In the genomic region with DNA sequence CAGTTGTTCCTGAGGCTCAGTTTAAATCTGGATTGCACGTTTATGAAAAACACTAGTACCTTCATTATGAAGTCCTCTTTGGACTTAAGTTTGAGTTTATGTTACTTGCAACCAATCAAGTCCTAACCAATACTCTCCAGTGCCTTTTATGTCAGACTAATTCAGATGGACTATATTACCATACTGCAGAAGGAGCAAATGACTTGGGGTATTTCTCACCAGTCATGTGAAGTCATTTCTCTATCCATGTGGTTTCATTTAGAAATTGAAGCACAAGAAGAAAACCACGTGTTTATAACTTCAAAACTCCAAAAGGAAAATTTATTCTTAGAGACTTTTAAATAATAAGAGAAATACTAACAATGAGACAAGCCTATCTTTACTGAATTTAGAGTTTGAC, we compare ENCODE assay signal across 21 cellular contexts.
DNase-seq lines count a peak whose midpoint lies in the region; ATAC-seq, FAIRE-seq and TF ChIP-seq lines count a peak whose summit lies in the region.
"Had no signal": no experiment of that assay in that cellular context is flagged by ENCODE, and none has a peak within 500 bp of the region (broad histone marks: within the 10 kb centered on the region; RNA-seq: fewer than 3 reads in every experiment).

No MANE protein-coding gene starts in this region.

- no peaks in the 10 kb centered on the region for H3K4me1 Mint-ChIP-seq in glutamatergic neuron (ENCODE audit: low read depth, unreplicated experiment)

- DNase-seq in HepG2 (ENCODE audit: low spot score) (no peak), right lobe of liver (no peak), LHCN-M2 (ENCODE audit: low read depth) (peak; percentile 15), fibroblast of mammary gland (ENCODE audit: low read depth) (peak; percentile 44), glutamatergic neuron (no peak), NCI-H526 (lab: John Stamatoyannopoulos, UW) (no peak), posterior vena cava (ENCODE audit: low spot score) (no peak), DMS 273 (lab: John Stamatoyannopoulos, UW; ENCODE audit: unreplicated experiment) (no peak)
- DNase-seq: AML-193; CD4-positive, alpha-beta T cell; DMS79 treated with DMSO at 0.1 percent for 48 hours; GF-D8; HCEC 1CT; KBM-7; NCI-H1092; NCI-H1694; NCI-H748 treated with DMSO at 0.1 percent for 48 hours; SHP77 treated with DMSO at 0.1 percent for 48 hours had no signal

- in situ Hi-C loops in HepG2 (cut with HindIII; ENCODE audit: extremely low pct_ligation_motif_present, low pct_unique_long_range_greater_than_20kb), result no loop called here

- no TSS peak for BruUV-seq in HepG2 (replicated peaks; lab: Mats Ljungman, UMichigan)

- H3K9me3 Mint-ChIP-seq in glutamatergic neuron (ENCODE audit: unreplicated experiment), result no peaks in the 10 kb centered on the region
- H3K9me3 Mint-ChIP-seq: CD4-positive, alpha-beta T cell had no signal

- no peak overlapping the region for H3K4me2 ChIP-seq in HepG2 (ENCODE audit: low read depth, low read length)

- H3K27ac ChIP-seq in HepG2 (ENCODE audit: extremely low read length, insufficient read depth, low read length) (no peak overlapping the region), right lobe of liver (no peak overlapping the region)
- H3K27ac ChIP-seq: 22Rv1, HL-60 had no signal

- no peaks in the 10 kb centered on the region for H3K27me3 ChIP-seq in HepG2 (ENCODE audit: control insufficient read depth in 1 of 2, insufficient read depth in 2 of 2, low read length in 2 of 2)
- H3K27me3 ChIP-seq in right lobe of liver, result no peaks in the 10 kb centered on the region

- TF ChIP-seq POLR2A in HepG2 (IDR thresholded peaks at IDR 0.05; ENCODE audit: insufficient read depth in 1 of 2, low read depth in 2 of 2, low read length in 2 of 2) (no peak), right lobe of liver (IDR thresholded peaks at IDR 0.05) (no peak)

- no peaks in the 10 kb centered on the region for H3K9me3 ChIP-seq in HepG2 (ENCODE audit: low read length)
- H3K9me3 ChIP-seq in right lobe of liver, result no peaks in the 10 kb centered on the region

- TF ChIP-seq CTCF in HepG2 (CRISPR knock-in tag; IDR thresholded peaks at IDR 0.05) (no peak), right lobe of liver (IDR thresholded peaks at IDR 0.05) (no peak), fibroblast of mammary gland (conservative IDR thresholded peaks at IDR 0.05; ENCODE audit: control insufficient read depth, insufficient read depth, low read depth, low read length) (no peak), glutamatergic neuron (IDR thresholded peaks at IDR 0.05; ENCODE audit: partially characterized antibody, unreplicated experiment) (no peak)

- no peak for FAIRE-seq in HepG2 (lab: Jason Lieb, UNC)
- FAIRE-seq: RCC 7860 had no signal

- H3K36me3 ChIP-seq in HepG2 (replicated peaks in 1 of 2; ENCODE audit: control insufficient read depth in 1 of 2, insufficient read depth in 2 of 2, low read length in 2 of 2) (no peaks in the 10 kb centered on the region), right lobe of liver (no peaks in the 10 kb centered on the region)

- intact Hi-C loops in HepG2 (cut with micrococcal nuclease; ENCODE audit: unreplicated experiment) (no loop called here), right lobe of liver (cut with DNase I) (no loop called here), posterior vena cava (cut with DNase I) (no loop called here)

- no peaks in the 10 kb centered on the region for H3K79me2 ChIP-seq in HepG2 (ENCODE audit: insufficient read depth, low read length)

- WGBS in HepG2 (ENCODE audit: low lambda C conversion rate), result 68% methylated on average over 2 of the region's 2 CpGs
- WGBS in right lobe of liver (ENCODE audit: insufficient coverage, low coverage, low lambda C conversion rate, missing lambda C conversion rate), result 20% methylated on average over 2 of the region's 2 CpGs

- no peak overlapping the region for H3K27ac Mint-ChIP-seq in glutamatergic neuron (ENCODE audit: unreplicated experiment)
- H3K27ac Mint-ChIP-seq: CD4-positive, alpha-beta T cell had no signal

- CTCF ChIA-PET in HepG2 (lab: Yijun Ruan, JAX; ENCODE audit: low intra/inter-chr PET ratio, low total read pairs), result no interaction called here

- POLR2A ChIA-PET in HepG2 (lab: Yijun Ruan, JAX), result no interaction called here

- no peak for TF ChIP-seq RAD21 in HepG2 (CRISPR knock-in tag; IDR thresholded peaks at IDR 0.05)

- no peaks in the 10 kb centered on the region for H3K36me3 Mint-ChIP-seq in glutamatergic neuron (ENCODE audit: unreplicated experiment)

- no peaks in the 10 kb centered on the region for H3K27me3 Mint-ChIP-seq in glutamatergic neuron (ENCODE audit: unreplicated experiment)
- H3K27me3 Mint-ChIP-seq: CD4-positive, alpha-beta T cell had no signal

- H3K9ac ChIP-seq in HepG2 (ENCODE audit: insufficient read depth, low read depth, low read length), result no peak overlapping the region

- H3K4me3 ChIP-seq in HepG2 (replicated peaks in 1 of 3; ENCODE audit: insufficient read depth in 1 of 3, low read depth in 2 of 3, low read length in 3 of 3) (no peak overlapping the region), right lobe of liver (no peak overlapping the region), fibroblast of mammary gland (ENCODE audit: control insufficient read depth, low read depth, low read length) (no peak overlapping the region)

- H3K4me1 ChIP-seq in HepG2 (ENCODE audit: insufficient read depth, low read length) (no peaks in the 10 kb centered on the region), right lobe of liver (peaks cover 0 to 5% (median 0%) of the 10 kb centered on the region in 4 donors)

- no peak for ATAC-seq in HepG2
- ATAC-seq in right lobe of liver, result no peak

- TF ChIP-seq EP300 in HepG2 (IDR thresholded peaks at IDR 0.05; ENCODE audit: low read depth in 2 of 2, low read length in 2 of 2) (no peak), HepG2 (CRISPR knock-in tag; IDR thresholded peaks at IDR 0.05; ENCODE audit: borderline replicate concordance) (no peak)

- no peak overlapping the region for H2AFZ ChIP-seq in HepG2 (ENCODE audit: low read length)

- H3K4me3 Mint-ChIP-seq in glutamatergic neuron (ENCODE audit: unreplicated experiment), result no peak overlapping the region
- H3K4me3 Mint-ChIP-seq: CD4-positive, alpha-beta T cell had no signal

- H4K20me1 ChIP-seq in HepG2 (ENCODE audit: insufficient read depth, low read length), result no peaks in the 10 kb centered on the region

TF ChIP-seq in HepG2, 621 proteins besides CTCF, POLR2A, EP300 and RAD21:
- TF ChIP-seq MLLT10 (CRISPR knock-in tag; IDR thresholded peaks at IDR 0.05), result no peak
- TF ChIP-seq, protein P1, sequence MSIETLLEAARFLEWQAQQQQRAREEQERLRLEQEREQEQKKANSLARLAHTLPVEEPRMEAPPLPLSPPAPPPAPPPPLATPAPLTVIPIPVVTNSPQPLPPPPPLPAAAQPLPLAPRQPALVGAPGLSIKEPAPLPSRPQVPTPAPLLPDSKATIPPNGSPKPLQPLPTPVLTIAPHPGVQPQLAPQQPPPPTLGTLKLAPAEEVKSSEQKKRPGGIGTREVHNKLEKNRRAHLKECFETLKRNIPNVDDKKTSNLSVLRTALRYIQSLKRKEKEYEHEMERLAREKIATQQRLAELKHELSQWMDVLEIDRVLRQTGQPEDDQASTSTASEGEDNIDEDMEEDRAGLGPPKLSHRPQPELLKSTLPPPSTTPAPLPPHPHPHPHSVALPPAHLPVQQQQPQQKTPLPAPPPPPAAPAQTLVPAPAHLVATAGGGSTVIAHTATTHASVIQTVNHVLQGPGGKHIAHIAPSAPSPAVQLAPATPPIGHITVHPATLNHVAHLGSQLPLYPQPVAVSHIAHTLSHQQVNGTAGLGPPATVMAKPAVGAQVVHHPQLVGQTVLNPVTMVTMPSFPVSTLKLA (IDR thresholded peaks at IDR 0.05), result peak; percentile 77

Comparison
In these comparisons a context has a peak if more than half of its experiments do, and no peak if none do; other contexts are left out.
1. DNase-seq: peak in LHCN-M2 (single experiment) and fibroblast of mammary gland (single experiment); none in HepG2 (single experiment), right lobe of liver (0 of 3), glutamatergic neuron (single experiment), NCI-H526 (0 of 2), posterior vena cava (single experiment) and DMS 273 (single experiment).